In the genomic region with DNA sequence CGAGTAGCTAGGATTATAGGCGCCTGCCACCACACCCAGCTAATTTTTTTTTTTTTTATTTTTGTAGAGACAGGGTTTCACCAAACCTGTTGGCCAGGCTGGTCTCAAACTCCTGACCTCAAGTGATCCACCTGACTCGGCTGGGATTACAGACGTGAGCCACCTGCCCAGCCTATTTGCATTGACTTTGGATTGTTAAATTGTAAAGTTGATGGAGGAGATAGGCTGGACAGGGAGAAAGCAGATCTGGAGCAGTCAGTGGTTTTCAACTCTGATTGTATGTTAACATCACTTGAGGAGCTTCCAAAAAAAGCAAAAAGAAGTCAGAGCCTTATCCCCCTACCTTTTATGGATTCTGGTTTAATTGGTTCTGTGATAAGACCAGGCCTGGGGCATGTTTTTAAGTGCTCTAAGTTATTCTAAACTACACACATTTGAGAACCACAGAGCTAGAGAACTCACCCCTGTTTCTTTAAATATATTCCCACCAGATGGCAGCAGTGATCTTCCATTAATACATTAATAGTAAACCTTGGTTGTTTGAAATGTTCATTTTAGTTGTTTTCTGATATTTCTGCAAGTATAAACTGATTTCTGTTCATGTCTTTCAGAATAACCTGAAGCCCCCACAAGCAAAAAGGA, we compare ENCODE assay signal across 10 cellular contexts. TPM values are rescaled to one million over a fixed set of nuclear protein-coding genes. Genes with fewer than 3 reads are reported as not detected.
DNase-seq lines count a peak whose midpoint lies in the region; ATAC-seq, FAIRE-seq and TF ChIP-seq lines count a peak whose summit lies in the region.
"Had no signal": no experiment of that assay in that cellular context is flagged by ENCODE, and none has a peak within 500 bp of the region (broad histone marks: within the 10 kb centered on the region; RNA-seq: fewer than 3 reads in every experiment).

No MANE protein-coding gene starts in this region.

- TF ChIP-seq CTCF in endothelial cell of umbilical vein (IDR thresholded peaks at IDR 0.05; ENCODE audit: extremely low read depth in 1 of 2, insufficient read depth in 1 of 2, low read depth in 1 of 2, low read length in 2 of 2), result peak; percentile 12 to 24
- peak in 3 of 4 experiments; percentile 9 to 27 (median 16) for TF ChIP-seq CTCF in sigmoid colon (IDR thresholded peaks at IDR 0.05)

- H3K9me3 ChIP-seq in endothelial cell of umbilical vein (replicated peaks; ENCODE audit: control insufficient read depth, insufficient read depth, low read length) (no peaks in the 10 kb centered on the region), sigmoid colon (no peaks in the 10 kb centered on the region)

- no peak for TF ChIP-seq EP300 in sigmoid colon (IDR thresholded peaks at IDR 0.05)

- DNase-seq in NCI-H510A treated with DMSO at 0.1 percent for 48 hours (lab: John Stamatoyannopoulos, UW), result peak; percentile 35
- DNase-seq in NCI-H510A (lab: John Stamatoyannopoulos, UW), result no peak
- peak; percentile 35 to 54 for DNase-seq in NCI-H446 (lab: John Stamatoyannopoulos, UW)
- DNase-seq in endothelial cell of umbilical vein (ENCODE audit: low read depth, low spot score), result peak; percentile 62
- DNase-seq in sigmoid colon, result no peak
- DNase-seq in NCI-H524 treated with DMSO at 0.1 percent for 48 hours (lab: John Stamatoyannopoulos, UW), result no peak
- no peak for DNase-seq in activated T-cell treated with anti-CD3 and anti-CD28 coated beads, Interleukin-2, amount 50 U/mL, for 1 hour
- DNase-seq: COR-L47 had no signal

- no peaks in the 10 kb centered on the region for H4K20me1 ChIP-seq in endothelial cell of umbilical vein (replicated peaks; ENCODE audit: control insufficient read depth, extremely low read depth, insufficient read depth, low read length)

- 39 to 76% methylated on average over 4 of the region's 4 CpGs for WGBS in sigmoid colon, 2 donors

- FAIRE-seq in endothelial cell of umbilical vein (lab: Jason Lieb, UNC), result peak; percentile 54

- no peak overlapping the region for H3K4me3 ChIP-seq in endothelial cell of umbilical vein (replicated peaks in 1 of 3; ENCODE audit: insufficient read depth in 1 of 3, low read depth in 1 of 3, low read length in 3 of 3)
- H3K4me3 ChIP-seq in sigmoid colon, result no peak overlapping the region

- H3K9me1 ChIP-seq in endothelial cell of umbilical vein (replicated peaks; ENCODE audit: control insufficient read depth, extremely low read depth, insufficient read depth, low read length), result no peaks in the 10 kb centered on the region

- intact Hi-C loops in endothelial cell of umbilical vein (cut with micrococcal nuclease), result loop anchor here (1.0 to 10.0 kb wide), 4 partner anchors 25 to 400 kb away; partner anchors contain the start of gene NCK2
- intact Hi-C loops in sigmoid colon (cut with DNase I), result no loop called here

- no peak for TF ChIP-seq POLR2A in endothelial cell of umbilical vein (IDR thresholded peaks at IDR 0.05; ENCODE audit: low read depth, low read length)
- no peak for TF ChIP-seq POLR2A in sigmoid colon (IDR thresholded peaks at IDR 0.05)

- dilution Hi-C loops in endothelial cell of umbilical vein (cut with MboI; ENCODE audit: extremely low pct_ligation_motif_present, low sequenced_read_pairs), result no loop called here

- POLR2A ChIA-PET in endothelial cell of umbilical vein (lab: Charles Lee), result no interaction called here

- H3K4me1 ChIP-seq in endothelial cell of umbilical vein (ENCODE audit: control insufficient read depth, extremely low read depth, insufficient read depth, low read length) (no peaks in the 10 kb centered on the region), sigmoid colon (no peaks in the 10 kb centered on the region)

- H2AFZ ChIP-seq in endothelial cell of umbilical vein (ENCODE audit: low read depth, low read length), result no peak overlapping the region

- CTCF ChIA-PET in endothelial cell of umbilical vein (lab: Charles Lee), result interaction anchor here (0.7 to 7.3 kb wide), 34 partner anchors 10 to 742 kb away, joined by 3 to 219 read pairs (median 5); no protein-coding TSS in a partner anchor

- H3K9ac ChIP-seq in endothelial cell of umbilical vein (replicated peaks; ENCODE audit: extremely low read depth, insufficient read depth, low read length), result no peak overlapping the region

- H3K79me2 ChIP-seq in endothelial cell of umbilical vein (ENCODE audit: control insufficient read depth, insufficient read depth, low read length), result peaks cover 4% of the 10 kb centered on the region

- peaks cover 16 to 28% of the 10 kb centered on the region in 2 experiments for H3K36me3 ChIP-seq in endothelial cell of umbilical vein (ENCODE audit: control insufficient read depth in 2 of 2, extremely low read depth in 1 of 2, insufficient read depth in 2 of 2, low read length in 2 of 2)
- H3K36me3 ChIP-seq in sigmoid colon, result peaks cover 6 to 99% (median 32%) of the 10 kb centered on the region in 4 donors

- BruUV-seq in endothelial cell of umbilical vein (replicated peaks; lab: Mats Ljungman, UMichigan), result no TSS peak

- H3K27ac ChIP-seq in endothelial cell of umbilical vein (ENCODE audit: insufficient read depth, low read depth, low read length), result no peak overlapping the region
- H3K27ac ChIP-seq in sigmoid colon, result no peak overlapping the region
- H3K27ac ChIP-seq: epithelial cell of prostate had no signal

- no peak for ATAC-seq in GM19455 (IDR thresholded peaks at IDR 0.05; ENCODE audit: unreplicated experiment)

- H3K27me3 ChIP-seq in endothelial cell of umbilical vein (ENCODE audit: control insufficient read depth in 2 of 2, insufficient read depth in 2 of 2, low read length in 2 of 2) (no peaks in the 10 kb centered on the region), sigmoid colon (no peaks in the 10 kb centered on the region)

- H3K4me2 ChIP-seq in endothelial cell of umbilical vein (ENCODE audit: insufficient read depth, low read length), result no peak overlapping the region

TF ChIP-seq in endothelial cell of umbilical vein, 7 proteins besides CTCF, POLR2A, EP300 and RAD21:
- no peak for TF ChIP-seq POLR2AphosphoS5 (IDR thresholded peaks at IDR 0.05; ENCODE audit: insufficient read depth, low read depth, low read length)
- TF ChIP-seq, protein P1, sequence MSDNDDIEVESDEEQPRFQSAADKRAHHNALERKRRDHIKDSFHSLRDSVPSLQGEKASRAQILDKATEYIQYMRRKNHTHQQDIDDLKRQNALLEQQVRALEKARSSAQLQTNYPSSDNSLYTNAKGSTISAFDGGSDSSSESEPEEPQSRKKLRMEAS (IDR thresholded peaks at IDR 0.05; ENCODE audit: insufficient read depth, insufficient read length), result no peak

RNA-seq across cellular contexts. Expression of gene C2orf49, which starts 7.5 kb away (rescaled TPM):
- total RNA-seq in endothelial cell of umbilical vein, result 15.0 and 16.0 TPM in 2 replicates
- polyA plus RNA-seq in endothelial cell of umbilical vein, result 3.6 and 4.6 TPM in 2 replicates
- polyA plus RNA-seq in endothelial cell of umbilical vein (2011; cell fraction: cytosol; rRNA removed), result 6.9 and 8.1 TPM in 2 replicates
- 4.5 and 8.9 TPM in 2 replicates for polyA plus RNA-seq in endothelial cell of umbilical vein (2011; cell fraction: nucleus; rRNA removed)
- polyA plus RNA-seq in endothelial cell of umbilical vein (2012), result 13.9 and 19.0 TPM in 2 replicates
- polyA minus RNA-seq in endothelial cell of umbilical vein, result 3.9 and 4.4 TPM in 2 replicates
- 7.0 TPM for polyA minus RNA-seq in endothelial cell of umbilical vein (2011; cell fraction: cytosol; rRNA and poly(A)+ RNA removed)
- polyA minus RNA-seq in endothelial cell of umbilical vein (2011; cell fraction: nucleus; rRNA and poly(A)+ RNA removed), result 4.2 and 6.7 TPM in 2 replicates
- total RNA-seq in sigmoid colon, result 10 to 100 TPM; 15.7 to 22.5 (median 16.0) TPM
- polyA plus RNA-seq in sigmoid colon, result 10 to 100 TPM in 1 of 3 donors, 1 to 10 TPM in 2; 8.3 to 10.9 (median 8.4) TPM

RNA-seq across cellular contexts. Expression of gene TGFBRAP1, which starts 15.3 kb away (rescaled TPM):
- total RNA-seq in endothelial cell of umbilical vein (34.9 and 37.6 TPM in 2 replicates), sigmoid colon (10 to 100 TPM; 17.4 to 24.6 (median 20.8) TPM)
- polyA plus RNA-seq in endothelial cell of umbilical vein (22.3 and 25.4 TPM in 2 replicates), sigmoid colon (1 to 10 TPM; 4.8 to 9.0 (median 5.5) TPM)
- 17.7 and 18.3 TPM in 2 replicates for polyA plus RNA-seq in endothelial cell of umbilical vein (2011; cell fraction: cytosol; rRNA removed)
- polyA plus RNA-seq in endothelial cell of umbilical vein (2011; cell fraction: nucleus; rRNA removed), result 22.6 and 26.4 TPM in 2 replicates
- 27.0 and 29.0 TPM in 2 replicates for polyA plus RNA-seq in endothelial cell of umbilical vein (2012)
- 41.6 and 43.9 TPM in 2 replicates for polyA minus RNA-seq in endothelial cell of umbilical vein
- polyA minus RNA-seq in endothelial cell of umbilical vein (2011; cell fraction: cytosol; rRNA and poly(A)+ RNA removed), result 15.0 TPM
- 24.8 and 27.1 TPM in 2 replicates for polyA minus RNA-seq in endothelial cell of umbilical vein (2011; cell fraction: nucleus; rRNA and poly(A)+ RNA removed)

RNA-seq across cellular contexts. Expression of gene FHL2, which starts 54.0 kb away (rescaled TPM):
- total RNA-seq in endothelial cell of umbilical vein (178 and 197 TPM in 2 replicates), sigmoid colon (100 to 1,000 TPM in 1 of 4 donors, 10 to 100 TPM in 3; 62.0 to 123 (median 77.6) TPM)
- polyA plus RNA-seq in endothelial cell of umbilical vein (491 and 497 TPM in 2 replicates), sigmoid colon (100 to 1,000 TPM in 2 of 3 donors, 10 to 100 TPM in 1; 98.8 to 210 (median 123) TPM)
- 433 and 443 TPM in 2 replicates for polyA plus RNA-seq in endothelial cell of umbilical vein (2011; cell fraction: cytosol; rRNA removed)
- 279 and 307 TPM in 2 replicates for polyA plus RNA-seq in endothelial cell of umbilical vein (2011; cell fraction: nucleus; rRNA removed)
- 357 and 359 TPM in 2 replicates for polyA plus RNA-seq in endothelial cell of umbilical vein (2012)
- polyA minus RNA-seq in endothelial cell of umbilical vein, result 419 and 437 TPM in 2 replicates
- polyA minus RNA-seq in endothelial cell of umbilical vein (2011; cell fraction: cytosol; rRNA and poly(A)+ RNA removed), result 23.9 TPM
- 243 and 285 TPM in 2 replicates for polyA minus RNA-seq in endothelial cell of umbilical vein (2011; cell fraction: nucleus; rRNA and poly(A)+ RNA removed)

Comparison
In these comparisons a context has a peak if more than half of its experiments do, and no peak if none do; other contexts are left out.
1. DNase-seq: peak in NCI-H510A treated with DMSO at 0.1 percent for 48 hours (single experiment), NCI-H446 (2 of 2) and endothelial cell of umbilical vein (single experiment); none in NCI-H510A (single experiment), sigmoid colon (single experiment), NCI-H524 treated with DMSO at 0.1 percent for 48 hours (single experiment) and activated T-cell treated with anti-CD3 and anti-CD28 coated beads, Interleukin-2, amount 50 U/mL, for 1 hour (single experiment).